ENCODE assay signal across 8 cellular contexts in the genomic region with DNA sequence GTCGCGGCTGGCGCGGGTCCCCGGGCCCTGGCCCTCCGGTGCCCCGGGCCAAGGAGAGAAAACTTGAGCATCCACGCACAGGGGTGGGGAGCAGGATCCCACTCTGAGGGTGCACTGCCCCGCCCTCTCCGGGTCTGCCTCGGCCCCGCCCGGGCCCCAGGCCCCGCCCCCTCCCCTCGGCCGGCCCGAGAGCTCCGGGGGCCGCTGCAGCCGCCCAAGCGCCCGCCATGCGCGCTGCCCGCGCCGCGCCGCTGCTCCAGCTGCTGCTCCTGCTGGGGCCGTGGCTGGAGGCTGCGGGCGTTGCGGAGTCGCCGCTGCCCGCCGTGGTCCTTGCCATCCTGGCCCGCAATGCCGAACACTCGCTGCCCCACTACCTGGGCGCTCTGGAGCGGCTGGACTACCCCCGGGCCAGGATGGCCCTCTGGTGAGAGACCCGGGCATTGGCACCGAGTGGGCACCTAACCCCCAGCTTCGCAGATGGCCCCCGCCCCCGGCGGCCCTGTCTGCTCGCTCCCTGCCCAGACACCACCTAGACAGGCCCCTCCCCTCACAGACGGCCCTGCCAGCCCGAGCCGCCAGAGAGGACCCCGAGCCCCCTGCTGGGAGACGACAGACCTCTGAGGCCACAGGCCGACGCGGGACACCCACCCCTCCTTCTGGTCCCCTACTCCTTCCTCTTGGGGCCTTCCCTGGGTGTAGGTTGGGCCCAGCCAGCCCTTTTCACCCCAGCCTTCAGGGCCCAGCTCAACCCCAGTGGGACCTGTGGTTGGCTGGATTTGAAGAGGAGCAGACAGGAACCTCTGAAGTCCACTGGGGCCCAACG. TPM values are rescaled to one million over a fixed set of nuclear protein-coding genes. Genes with fewer than 3 reads are reported as not detected.
DNase-seq lines count a peak whose midpoint lies in the region; ATAC-seq and TF ChIP-seq lines count a peak whose summit lies in the region.

CERCAM (plus strand) TSS at position 207 of the 823 bp plus-strand sequence; CDS start at position 228, 21 bp downstream.

- no peaks in the 10 kb centered on the region for H3K9me3 ChIP-seq in CD8-positive, alpha-beta T cell (ENCODE audit: low read length)
- H3K9me3 ChIP-seq in iPS-18c (ENCODE audit: control insufficient read depth, insufficient read depth, low read length), result no peaks in the 10 kb centered on the region
- H3K9me3 ChIP-seq in skeletal muscle tissue (ENCODE audit: control insufficient read depth in 3 of 3, low read length in 3 of 3), result no peaks in the 10 kb centered on the region

- DNase-seq in CD8-positive, alpha-beta T cell, result peak in 6 of 7 experiments; percentile 12 to 72 (median 46)
- DNase-seq in T-helper 2 cell, result peak in 4 of 5 experiments; percentile 19 to 39 (median 25)
- no peak for DNase-seq in MCF 10A (ENCODE audit: unreplicated experiment)
- DNase-seq in amniotic stem cell (lab: John Stamatoyannopoulos, UW), result no peak

- H3K9me3 Mint-ChIP-seq in CD8-positive, alpha-beta T cell, result no peaks in the 10 kb centered on the region
- no peaks in the 10 kb centered on the region for H3K9me3 Mint-ChIP-seq in MCF 10A (ENCODE audit: unreplicated experiment)

- H3K4me3 Mint-ChIP-seq in CD8-positive, alpha-beta T cell, result peak within 1 kb of the TSS; percentile 78
- H3K4me3 Mint-ChIP-seq in MCF 10A (ENCODE audit: unreplicated experiment), result peak within 1 kb of the TSS; percentile 66

- H3K36me3 Mint-ChIP-seq in CD8-positive, alpha-beta T cell, result no peaks in the 10 kb centered on the region
- H3K36me3 Mint-ChIP-seq in MCF 10A (ENCODE audit: insufficient read depth, unreplicated experiment), result no peaks in the 10 kb centered on the region

- H3K4me1 Mint-ChIP-seq in CD8-positive, alpha-beta T cell (ENCODE audit: low read depth), result peaks cover 11% of the 10 kb centered on the region
- H3K4me1 Mint-ChIP-seq in MCF 10A (ENCODE audit: insufficient read depth, unreplicated experiment), result peaks cover 6% of the 10 kb centered on the region

- intact Hi-C loops in CD8-positive, alpha-beta T cell (cut with DNase I, micrococcal nuclease), result loop anchor here in 1 of 2 experiments (1.0 to 5.0 kb wide), 3 partner anchors 35 to 229 kb away; partner anchors contain the start of genes CIZ1 and ODF2
- intact Hi-C loops in MCF 10A (cut with micrococcal nuclease), result no loop called here

- no peak for TF ChIP-seq CTCF in CD8-positive, alpha-beta T cell (IDR thresholded peaks at IDR 0.05)
- no peak for TF ChIP-seq CTCF in MCF 10A (IDR thresholded peaks at IDR 0.05; ENCODE audit: unreplicated experiment)

- peak within 1 kb of the TSS; percentile 51 to 74 (median 72) for H3K9ac ChIP-seq in skeletal muscle tissue (ENCODE audit: low read depth in 1 of 3, low read length in 3 of 3)

- CTCF ChIA-PET in CD8-positive, alpha-beta T cell (lab: Charles Lee), result interaction anchor here (0.8 to 2.0 kb wide), 8 partner anchors 8 to 246 kb away, joined by 3 to 14 read pairs (median 4); no protein-coding TSS in a partner anchor
- CTCF ChIA-PET in MCF 10A (lab: Yijun Ruan, JAX), result interaction anchor here (0.8 to 1.1 kb wide), 5 partner anchors 16 to 92 kb away, joined by 3 to 6 read pairs (median 3); partner anchors contain the start of gene URM1

- no peak within 1 kb of the TSS for H3K27ac Mint-ChIP-seq in CD8-positive, alpha-beta T cell
- peak within 1 kb of the TSS; percentile 46 for H3K27ac Mint-ChIP-seq in MCF 10A (ENCODE audit: low read depth, unreplicated experiment)

- H3K27ac ChIP-seq in CD8-positive, alpha-beta T cell (ENCODE audit: low read depth, low read length), result no peak within 1 kb of the TSS
- H3K27ac ChIP-seq in skeletal muscle tissue (ENCODE audit: low read depth, low read length), result peak within 1 kb of the TSS; percentile 47

- H3K4me3 ChIP-seq in CD8-positive, alpha-beta T cell (ENCODE audit: low read depth, low read length), result peak within 1 kb of the TSS; percentile 61
- peak within 1 kb of the TSS; percentile 81 for H3K4me3 ChIP-seq in iPS-18c (ENCODE audit: insufficient read depth, low read depth, low read length)
- H3K4me3 ChIP-seq in skeletal muscle tissue (ENCODE audit: low read length in 3 of 3), result peak within 1 kb of the TSS; percentile 68 to 72 (median 69)

- POLR2A ChIA-PET in CD8-positive, alpha-beta T cell (lab: Charles Lee), result interaction anchor here (0.6 to 1.5 kb wide), 2 partner anchors 129 to 131 kb away, joined by 4 to 7 read pairs; partner anchors contain the start of gene SPTAN1
- POLR2A ChIA-PET in MCF 10A (lab: Yijun Ruan, JAX), result interaction anchor here (0.5 to 1.6 kb wide), 4 partner anchors 24 to 135 kb away, joined by 3 to 8 read pairs (median 4); partner anchors contain the start of genes SPTAN1 and URM1

- H3K4me1 ChIP-seq in CD8-positive, alpha-beta T cell (ENCODE audit: insufficient read depth, low read length), result peaks cover 14% of the 10 kb centered on the region
- peaks cover 10 to 24% (median 15%) of the 10 kb centered on the region in 3 donors for H3K4me1 ChIP-seq in skeletal muscle tissue (ENCODE audit: control insufficient read depth in 3 of 3, insufficient read depth in 3 of 3, low read length in 3 of 3)

- H3K36me3 ChIP-seq in CD8-positive, alpha-beta T cell (ENCODE audit: insufficient read depth, low read length), result no peaks in the 10 kb centered on the region
- peaks cover 0 to 2% (median 0%) of the 10 kb centered on the region in 3 donors for H3K36me3 ChIP-seq in skeletal muscle tissue (ENCODE audit: control insufficient read depth in 3 of 3, insufficient read depth in 3 of 3, low read length in 3 of 3)

- no peaks in the 10 kb centered on the region for H3K27me3 ChIP-seq in CD8-positive, alpha-beta T cell (ENCODE audit: insufficient read depth, low read length)
- H3K27me3 ChIP-seq in skeletal muscle tissue (ENCODE audit: control insufficient read depth in 3 of 3, insufficient read depth in 3 of 3, low read length in 3 of 3), result peaks cover 9 to 19% (median 13%) of the 10 kb centered on the region in 3 donors

- H3K27me3 Mint-ChIP-seq in CD8-positive, alpha-beta T cell (ENCODE audit: low read depth), result peaks cover 18% of the 10 kb centered on the region
- peaks cover 9% of the 10 kb centered on the region for H3K27me3 Mint-ChIP-seq in MCF 10A (ENCODE audit: insufficient read depth, unreplicated experiment)

- ATAC-seq in CD8-positive, alpha-beta T cell, result peak; percentile 81
- ATAC-seq in GM19397 (IDR thresholded peaks at IDR 0.05; ENCODE audit: unreplicated experiment) (peak; percentile 65), HG03565 (IDR thresholded peaks at IDR 0.05; ENCODE audit: unreplicated experiment) (peak; percentile 56)

- no TSS peak for BruUV-seq in MCF 10A (replicated peaks; lab: Mats Ljungman, UMichigan)

RNA-seq across cellular contexts. Expression of gene CERCAM, which starts in this region (rescaled TPM):
- under 1 TPM; 0.22 to 0.73 TPM for total RNA-seq in CD8-positive, alpha-beta T cell
- 2.3 and 4.1 TPM in 2 replicates for total RNA-seq in MCF 10A (2022)
- total RNA-seq in skeletal muscle tissue, result 33.4 TPM

Comparison
In these comparisons a context has a peak if more than half of its experiments do, and no peak if none do; other contexts are left out.
1. Peak in DNase-seq, ATAC-seq and H3K4me3 ChIP-seq in CD8-positive, alpha-beta T cell; RNA of the gene not detected or under 1 TPM.
2. DNase-seq: peak in T-helper 2 cell (4 of 5); none in MCF 10A (single experiment) and amniotic stem cell (single experiment).
3. Peak in every context shown above with its lines, with median percentiles within 50 percentile points of each other: ATAC-seq and H3K4me3 ChIP-seq.